27 cellular contexts compared by ENCODE assay signal in the genomic region with DNA sequence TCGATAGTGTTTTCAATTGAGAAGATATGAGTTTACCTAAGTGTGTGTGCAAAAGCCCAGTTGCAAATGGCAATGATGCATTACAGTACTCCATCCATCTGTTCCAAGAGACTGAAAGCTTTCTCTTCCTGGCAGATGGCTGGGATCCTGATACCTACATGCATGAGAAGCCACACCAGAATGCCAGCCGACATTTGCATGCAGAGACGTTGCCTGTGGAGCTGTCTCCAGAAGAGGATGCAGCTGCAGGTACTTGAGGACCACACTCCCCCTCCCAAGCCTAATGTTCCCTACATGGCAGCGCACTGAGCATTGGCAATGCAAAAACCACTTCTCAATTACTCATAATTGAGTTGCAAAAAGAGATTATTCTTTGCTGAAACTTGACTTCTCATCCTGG.
DNase-seq lines count a peak whose midpoint lies in the region; FAIRE-seq and TF ChIP-seq lines count a peak whose summit lies in the region.
"Had no signal": no experiment of that assay in that cellular context is flagged by ENCODE, and none has a peak within 500 bp of the region (broad histone marks: within the 10 kb centered on the region; RNA-seq: fewer than 3 reads in every experiment).

No MANE protein-coding gene starts in this region.

- no peak for TF ChIP-seq POLR2A in adrenal gland (IDR thresholded peaks at IDR 0.05)

- H3K4me1 Mint-ChIP-seq in endothelial cell (ENCODE audit: unreplicated experiment), result no peaks in the 10 kb centered on the region
- H3K4me1 Mint-ChIP-seq: activated CD4-positive, alpha-beta T cell treated with anti-CD3 and anti-CD28 coated beads, Interleukin-2, amount 10 ng/mL, durations not matched to agents 7 days and 5 days; activated CD8-positive, alpha-beta memory T cell treated with anti-CD3 and anti-CD28 coated beads, Interleukin-2, amount 10 ng/mL, durations not matched to agents 7 days and 5 days; CD4-positive, CD25-positive, alpha-beta regulatory T cell had no signal

- H3K9me3 ChIP-seq in adrenal gland (replicated peaks in 1 of 3), result no peaks in the 10 kb centered on the region
- H3K9me3 ChIP-seq: ascending aorta, heart right ventricle, Peyer's patch, stomach, tibial nerve had no signal

- FAIRE-seq in urothelium cell line (lab: Jason Lieb, UNC), result no peak
- FAIRE-seq: H1 had no signal

- no peaks in the 10 kb centered on the region for H3K36me3 Mint-ChIP-seq in endothelial cell (ENCODE audit: low read depth, unreplicated experiment)
- H3K36me3 Mint-ChIP-seq: activated CD8-positive, alpha-beta memory T cell treated with anti-CD3 and anti-CD28 coated beads, Interleukin-2, amount 10 ng/mL, durations not matched to agents 7 days and 5 days; activated naive CD4-positive, alpha-beta T cell treated with anti-CD3 and anti-CD28 coated beads, Interleukin-2, amount 50 U/mL, for 72 hours; CD4-positive, CD25-positive, alpha-beta regulatory T cell; natural killer cell treated with Interleukin-12 subunit alpha and Interleukin-12 subunit beta and Interleukin-15 and Interleukin-18, amount 100 ng/mL, for 72 hours had no signal

- H3K4me3 Mint-ChIP-seq in endothelial cell (ENCODE audit: unreplicated experiment), result no peak overlapping the region
- H3K4me3 Mint-ChIP-seq: activated CD4-positive, alpha-beta T cell treated with anti-CD3 and anti-CD28 coated beads, Interleukin-2, amount 10 ng/mL, durations not matched to agents 7 days and 5 days; activated CD8-positive, alpha-beta memory T cell treated with anti-CD3 and anti-CD28 coated beads, Interleukin-2, amount 10 ng/mL, durations not matched to agents 7 days and 5 days; activated T-helper 1 cell treated with anti-CD3 and anti-CD28 coated beads, Interleukin-12 subunit alpha, Interleukin-12 subunit beta, Interleukin-2, Interleukin-4 antibody, amounts not matched to agents 30 ng/mL and 10 ng/mL and 1 ng/mL, durations not matched to agents 14 hours and 24 hours and 36 hours; CD4-positive, CD25-positive, alpha-beta regulatory T cell; natural killer cell treated with Interleukin-12 subunit alpha and Interleukin-12 subunit beta and Interleukin-15 and Interleukin-18, amount 100 ng/mL, for 72 hours had no signal

- no peaks in the 10 kb centered on the region for H3K27me3 ChIP-seq in adrenal gland
- H3K27me3 ChIP-seq: ascending aorta, dorsolateral prefrontal cortex, heart right ventricle, Peyer's patch, stomach, tibial nerve had no signal

- intact Hi-C loops in adrenal gland (cut with DNase I), result no loop called here

- H3K4me1 ChIP-seq in adrenal gland (replicated peaks in 1 of 2), result no peaks in the 10 kb centered on the region
- H3K4me1 ChIP-seq: ascending aorta, heart right ventricle, Peyer's patch had no signal

- TF ChIP-seq CTCF in adrenal gland (IDR thresholded peaks at IDR 0.05) (no peak), endothelial cell (IDR thresholded peaks at IDR 0.05; ENCODE audit: unreplicated experiment) (no peak)

- no peak overlapping the region for H3K27ac Mint-ChIP-seq in endothelial cell (ENCODE audit: unreplicated experiment)
- H3K27ac Mint-ChIP-seq: activated CD4-positive, alpha-beta T cell treated with anti-CD3 and anti-CD28 coated beads, Interleukin-2, amount 10 ng/mL, durations not matched to agents 7 days and 5 days; activated CD8-positive, alpha-beta memory T cell treated with anti-CD3 and anti-CD28 coated beads, Interleukin-2, amount 10 ng/mL, durations not matched to agents 7 days and 5 days; activated naive CD4-positive, alpha-beta T cell treated with anti-CD3 and anti-CD28 coated beads, Interleukin-2, amount 50 U/mL, for 72 hours; activated T-helper 1 cell treated with anti-CD3 and anti-CD28 coated beads, Interleukin-12 subunit alpha, Interleukin-12 subunit beta, Interleukin-2, Interleukin-4 antibody, amounts not matched to agents 30 ng/mL and 10 ng/mL and 1 ng/mL, durations not matched to agents 14 hours and 24 hours and 36 hours; CD4-positive, CD25-positive, alpha-beta regulatory T cell; natural killer cell treated with Interleukin-12 subunit alpha and Interleukin-12 subunit beta and Interleukin-15 and Interleukin-18, amount 100 ng/mL, for 72 hours had no signal

- no peaks in the 10 kb centered on the region for H3K9me3 Mint-ChIP-seq in endothelial cell (ENCODE audit: unreplicated experiment)
- H3K9me3 Mint-ChIP-seq: activated CD4-positive, alpha-beta T cell treated with anti-CD3 and anti-CD28 coated beads, Interleukin-2, amount 10 ng/mL, durations not matched to agents 7 days and 5 days; activated T-helper 1 cell treated with anti-CD3 and anti-CD28 coated beads, Interleukin-12 subunit alpha, Interleukin-12 subunit beta, Interleukin-2, Interleukin-4 antibody, amounts not matched to agents 30 ng/mL and 10 ng/mL and 1 ng/mL, durations not matched to agents 14 hours and 24 hours and 36 hours; natural killer cell treated with Interleukin-12 subunit alpha and Interleukin-12 subunit beta and Interleukin-15 and Interleukin-18, amount 100 ng/mL, for 72 hours had no signal

- no peak overlapping the region for H3K4me3 ChIP-seq in adrenal gland
- H3K4me3 ChIP-seq: ascending aorta, dorsolateral prefrontal cortex, heart right ventricle, Peyer's patch, SK-N-MC, stomach, tibial nerve had no signal

- H3K27ac ChIP-seq in adrenal gland, result no peak overlapping the region
- H3K27ac ChIP-seq: ascending aorta, dorsolateral prefrontal cortex, heart right ventricle, Peyer's patch, SK-N-MC, stomach, VCaP had no signal

- no peaks in the 10 kb centered on the region for H3K27me3 Mint-ChIP-seq in endothelial cell (ENCODE audit: unreplicated experiment)
- H3K27me3 Mint-ChIP-seq: activated CD4-positive, alpha-beta T cell treated with anti-CD3 and anti-CD28 coated beads, Interleukin-2, amount 10 ng/mL, durations not matched to agents 7 days and 5 days; activated CD8-positive, alpha-beta memory T cell treated with anti-CD3 and anti-CD28 coated beads, Interleukin-2, amount 10 ng/mL, durations not matched to agents 7 days and 5 days had no signal

- DNase-seq in DMS53 treated with DMSO at 0.1 percent for 48 hours (lab: John Stamatoyannopoulos, UW; ENCODE audit: unreplicated experiment), result peak; percentile 48
- DNase-seq in NCI-H146 treated with DMSO at 0.1 percent for 48 hours (lab: John Stamatoyannopoulos, UW; ENCODE audit: unreplicated experiment), result peak; percentile 72
- peak; percentile 95 for DNase-seq in NCI-H446 treated with DMSO at 0.1 percent for 48 hours (lab: John Stamatoyannopoulos, UW)
- DNase-seq in cerebellar cortex (ENCODE audit: low spot score), result peak; percentile 44
- DNase-seq in AG08396 (ENCODE audit: low spot score), result no peak
- DNase-seq in adrenal gland, result no peak
- DNase-seq in urothelium cell line (ENCODE audit: low spot score), result no peak
- DNase-seq in endothelial cell (ENCODE audit: low spot score), result no peak
- DNase-seq: activated CD4-positive, alpha-beta T cell treated with anti-CD3 and anti-CD28 coated beads, Interleukin-2, amount 10 ng/mL, durations not matched to agents 7 days and 5 days; activated CD8-positive, alpha-beta memory T cell treated with anti-CD3 and anti-CD28 coated beads, Interleukin-2, amount 10 ng/mL, durations not matched to agents 7 days and 5 days; CD4-positive, CD25-positive, alpha-beta regulatory T cell; dorsolateral prefrontal cortex; heart right ventricle; midbrain; NK-92 treated with Interleukin-12 subunit alpha and Interleukin-12 subunit beta, amount 100 ng/mL, for 24 hours; Peyer's patch; right cardiac atrium; stomach; T-helper 2 cell had no signal

- no peaks in the 10 kb centered on the region for H3K36me3 ChIP-seq in adrenal gland (replicated peaks in 1 of 2)
- H3K36me3 ChIP-seq: ascending aorta, heart right ventricle, Peyer's patch, stomach, tibial nerve had no signal

- WGBS in adrenal gland, 4 donors, result 71 to 96% (median 78%) methylated on average over 3 to 4 of the region's 4 CpGs

Comparison
In these comparisons a context has a peak if more than half of its experiments do, and no peak if none do; other contexts are left out.
1. DNase-seq: peak in DMS53 treated with DMSO at 0.1 percent for 48 hours (single experiment), NCI-H146 treated with DMSO at 0.1 percent for 48 hours (single experiment), NCI-H446 treated with DMSO at 0.1 percent for 48 hours (single experiment) and cerebellar cortex (single experiment); none in AG08396 (single experiment), adrenal gland (0 of 7), urothelium cell line (single experiment) and endothelial cell (single experiment).